In genomic region chr5:77971965-77972544, GRCh38 we compare ENCODE assay signal across 8 cellular contexts.
DNase-seq lines count a peak whose midpoint lies in the region; ATAC-seq, FAIRE-seq and TF ChIP-seq lines count a peak whose summit lies in the region.

No MANE protein-coding gene starts in this region.

- H3K27me3 ChIP-seq in SU-DHL-6 (ENCODE audit: low read length) (no peaks in the 10 kb centered on the region), layer of hippocampus (ENCODE audit: control insufficient read depth, insufficient read depth, low read length) (peaks cover 3% of the 10 kb centered on the region), tibial artery (peaks cover 0 to 36% of the 10 kb centered on the region in 2 donors), small intestine (ENCODE audit: control insufficient read depth in 2 of 2, insufficient read depth in 2 of 2, low read length in 2 of 2) (peaks cover 0 to 18% of the 10 kb centered on the region in 2 donors)

- peaks cover 59% of the 10 kb centered on the region for H3K27me3 Mint-ChIP-seq in activated naive CD4-positive, alpha-beta T cell treated with anti-CD3 and anti-CD28 coated beads, Interleukin-2, amount 10 ng/mL, durations not matched to agents 7 days and 5 days

- H3K4me3 ChIP-seq in SU-DHL-6 (ENCODE audit: insufficient read depth, low read length, poor library complexity, severe bottlenecking) = no peak overlapping the region
- H3K4me3 ChIP-seq in tibial artery = peak overlapping the region; percentile 43 to 51
- H3K4me3 ChIP-seq in small intestine (ENCODE audit: low read depth in 1 of 2, low read length in 2 of 2) = no peak overlapping the region

- intact Hi-C loops in tibial artery (cut with DNase I; ENCODE audit: low total_unique reads) = no loop called here

- no peak overlapping the region for H3K27ac ChIP-seq in SU-DHL-6 (ENCODE audit: low read depth, low read length)
- H3K27ac ChIP-seq in layer of hippocampus (ENCODE audit: low read depth, low read length) = peak overlapping the region; percentile 23
- H3K27ac ChIP-seq in tibial artery = no peak overlapping the region
- no peak overlapping the region for H3K27ac ChIP-seq in small intestine (ENCODE audit: low read depth in 1 of 2, low read length in 1 of 2)

- H3K9ac ChIP-seq in SU-DHL-6 (ENCODE audit: low read length) = no peak overlapping the region

- H3K9me3 ChIP-seq in SU-DHL-6 (ENCODE audit: insufficient read depth, low read length) (no peaks in the 10 kb centered on the region), tibial artery (no peaks in the 10 kb centered on the region), small intestine (ENCODE audit: control insufficient read depth, low read depth) (no peaks in the 10 kb centered on the region)

- CTCF ChIA-PET in activated naive CD4-positive, alpha-beta T cell treated with anti-CD3 and anti-CD28 coated beads, Interleukin-2, amount 10 ng/mL, durations not matched to agents 7 days and 5 days (lab: Charles Lee) = no interaction called here

- no peak for DNase-seq in activated naive CD4-positive, alpha-beta T cell treated with anti-CD3 and anti-CD28 coated beads, Interleukin-2, amount 10 ng/mL, durations not matched to agents 7 days and 5 days
- no peak for DNase-seq in activated naive CD4-positive, alpha-beta T cell (lab: John Stamatoyannopoulos, UW)
- DNase-seq in tibial artery (no peak), small intestine (no peak), GM20000 (ENCODE audit: low spot score) (no peak)

- peak overlapping the region; percentile 42 for H3K4me2 ChIP-seq in SU-DHL-6 (ENCODE audit: low read depth, low read length, poor library complexity, severe bottlenecking)

- no peaks in the 10 kb centered on the region for H4K20me1 ChIP-seq in SU-DHL-6 (ENCODE audit: low read depth, low read length)

- H3K4me1 Mint-ChIP-seq in activated naive CD4-positive, alpha-beta T cell treated with anti-CD3 and anti-CD28 coated beads, Interleukin-2, amount 10 ng/mL, durations not matched to agents 7 days and 5 days = peaks cover 9% of the 10 kb centered on the region

- H3K36me3 ChIP-seq in SU-DHL-6 (ENCODE audit: low read length) (no peaks in the 10 kb centered on the region), tibial artery (no peaks in the 10 kb centered on the region), small intestine (ENCODE audit: control insufficient read depth in 2 of 2, insufficient read depth in 2 of 2, low read length in 2 of 2) (no peaks in the 10 kb centered on the region)

- H2AFZ ChIP-seq in SU-DHL-6 (ENCODE audit: low read depth, low read length, severe bottlenecking) = peak overlapping the region; percentile 66

- peaks cover 3% of the 10 kb centered on the region for H3K36me3 Mint-ChIP-seq in activated naive CD4-positive, alpha-beta T cell treated with anti-CD3 and anti-CD28 coated beads, Interleukin-2, amount 10 ng/mL, durations not matched to agents 7 days and 5 days

- no peak overlapping the region for H3K27ac Mint-ChIP-seq in activated naive CD4-positive, alpha-beta T cell treated with anti-CD3 and anti-CD28 coated beads, Interleukin-2, amount 10 ng/mL, durations not matched to agents 7 days and 5 days

- 10 to 14% (median 11%) methylated on average over 15 of the region's 15 CpGs for WGBS in small intestine, 3 donors

- no peaks in the 10 kb centered on the region for H3F3A ChIP-seq in SU-DHL-6 (ENCODE audit: insufficient read depth)

- H3K9me3 Mint-ChIP-seq in activated naive CD4-positive, alpha-beta T cell treated with anti-CD3 and anti-CD28 coated beads, Interleukin-2, amount 10 ng/mL, durations not matched to agents 7 days and 5 days = no peaks in the 10 kb centered on the region

- no peaks in the 10 kb centered on the region for H3K9me2 ChIP-seq in SU-DHL-6 (replicated peaks; ENCODE audit: insufficient read depth, low read length)

- no peak for FAIRE-seq in small intestine (lab: Jason Lieb, UNC)

- ATAC-seq in HG03520 (IDR thresholded peaks at IDR 0.05; ENCODE audit: unreplicated experiment) = no peak

- H3K4me1 ChIP-seq in tibial artery = peaks cover 0 to 19% (median 13%) of the 10 kb centered on the region in 4 donors
- peaks cover 2 to 5% of the 10 kb centered on the region in 2 donors for H3K4me1 ChIP-seq in small intestine (ENCODE audit: control insufficient read depth in 2 of 2, insufficient read depth in 1 of 2, low read depth in 1 of 2, low read length in 1 of 2)

- TF ChIP-seq CTCF in SU-DHL-6 (IDR thresholded peaks at IDR 0.05; ENCODE audit: insufficient read depth, low read length, poor library complexity, severe bottlenecking) = no peak
- no peak for TF ChIP-seq CTCF in tibial artery (IDR thresholded peaks at IDR 0.05)
- TF ChIP-seq CTCF in GM20000 (IDR thresholded peaks at IDR 0.05; ENCODE audit: extremely low read depth, missing control alignments) = no peak

- H3K4me3 Mint-ChIP-seq in activated naive CD4-positive, alpha-beta T cell treated with anti-CD3 and anti-CD28 coated beads, Interleukin-2, amount 10 ng/mL, durations not matched to agents 7 days and 5 days = peak overlapping the region; percentile 45

- no peaks in the 10 kb centered on the region for H3K79me2 ChIP-seq in SU-DHL-6 (ENCODE audit: insufficient read depth, low read length)

Comparison
In these comparisons a context has a peak if more than half of its experiments do, and no peak if none do; other contexts are left out.
1. H3K4me3 ChIP-seq: peak in tibial artery (2 of 2); none in SU-DHL-6 (single experiment) and small intestine (0 of 2).